In the genomic region with DNA sequence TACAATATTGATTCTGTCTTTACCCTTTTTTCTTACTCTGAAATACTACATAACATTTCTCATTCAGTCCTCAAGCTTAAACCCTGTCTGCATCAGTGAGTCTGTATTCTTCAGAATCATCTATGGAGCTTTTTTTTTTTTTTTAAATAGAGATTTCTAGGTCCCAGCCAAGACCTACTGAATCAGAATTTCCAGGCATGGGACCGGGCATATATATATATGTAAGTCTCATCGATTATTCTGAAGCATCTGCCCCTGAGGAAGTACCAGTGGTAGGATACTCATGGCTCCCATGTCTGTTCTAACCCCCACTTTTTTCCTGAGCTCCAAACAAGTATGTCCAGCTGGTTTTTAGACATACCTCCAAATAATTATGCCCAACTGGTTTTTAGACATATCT, we compare ENCODE assay signal across 16 cellular contexts. TPM values are rescaled to one million over a fixed set of nuclear protein-coding genes. Genes with fewer than 3 reads are reported as not detected.
DNase-seq lines count a peak whose midpoint lies in the region; ATAC-seq, FAIRE-seq and TF ChIP-seq lines count a peak whose summit lies in the region.
"Had no signal": no experiment of that assay in that cellular context is flagged by ENCODE, and none has a peak within 500 bp of the region (broad histone marks: within the 10 kb centered on the region; RNA-seq: fewer than 3 reads in every experiment).

No MANE protein-coding gene starts in this region.

- no peak overlapping the region for H3K4me2 ChIP-seq in trophoblast cell (ENCODE audit: low read length)
- H3K4me2 ChIP-seq: GM23338 had no signal

- TF ChIP-seq CTCF in Panc1 (IDR thresholded peaks at IDR 0.05) (no peak), endodermal cell (conservative IDR thresholded peaks at IDR 0.05) (no peak)

- H3K9me3 Mint-ChIP-seq in CD4-positive, CD25-positive, alpha-beta regulatory T cell, result no peaks in the 10 kb centered on the region
- H3K9me3 Mint-ChIP-seq in endodermal cell, result no peaks in the 10 kb centered on the region
- H3K9me3 Mint-ChIP-seq in activated CD4-positive, alpha-beta memory T cell treated with anti-CD3 and anti-CD28 coated beads for 36 hours, result no peaks in the 10 kb centered on the region
- H3K9me3 Mint-ChIP-seq: GM23338 had no signal

- no peak overlapping the region for H2AK5ac ChIP-seq in trophoblast cell (ENCODE audit: low read length)

- WGBS in endodermal cell (ENCODE audit: insufficient coverage in 1 of 2, insufficient read length in 1 of 2), 2 experiments, result 96 to 100% methylated on average over 2 of the region's 2 CpGs
- no CpG with 5 or more reads among the region's 2 CpGs for WGBS in trophoblast cell (ENCODE audit: extremely low coverage, insufficient coverage, insufficient read length)

- POLR2A ChIA-PET in Panc1 (lab: Charles Lee), result interaction anchor here (0.6 to 0.9 kb wide), 4 partner anchors 32 to 110 kb away, joined by 3 to 6 read pairs (median 4); no protein-coding TSS in a partner anchor
- POLR2A ChIA-PET in activated CD4-positive, alpha-beta memory T cell treated with anti-CD3 and anti-CD28 coated beads for 36 hours (lab: Charles Lee), result no interaction called here

- no peak overlapping the region for H3K14ac ChIP-seq in trophoblast cell (ENCODE audit: low read length)

- H3K79me2 ChIP-seq in trophoblast cell (ENCODE audit: control insufficient read depth, insufficient read depth, low read length, poor library complexity), result no peaks in the 10 kb centered on the region

- no peak for DNase-seq in CD4-positive, CD25-positive, alpha-beta regulatory T cell
- DNase-seq in Panc1 (ENCODE audit: low read depth, low spot score) (no peak), endodermal cell (no peak), trophoblast cell (no peak), islet precursor cell (no peak), RCC 7860 (ENCODE audit: low spot score) (no peak)
- DNase-seq in activated CD4-positive, alpha-beta memory T cell treated with anti-CD3 and anti-CD28 coated beads for 36 hours, result no peak
- DNase-seq: activated CD4-positive, alpha-beta T cell treated with anti-CD3 and anti-CD28 coated beads for 4 hours; activated effector memory CD4-positive, alpha-beta T cell treated with Interleukin-2 at 50 U/mL for 16 hours; AML-193; DMS79 treated with DMSO at 0.1 percent for 48 hours; NCI-H2081 treated with DMSO at 0.1 percent for 48 hours; stimulated activated CD4-positive, alpha-beta T cell treated with anti-CD3 and anti-CD28 coated beads, Interleukin-15, amount 100 ng/mL, for 24 hours had no signal

- peak overlapping the region in 2 of 3 donors; percentile 48 to 68 for H3K27ac Mint-ChIP-seq in CD4-positive, CD25-positive, alpha-beta regulatory T cell
- H3K27ac Mint-ChIP-seq in endodermal cell, result peak overlapping the region; percentile 2
- H3K27ac Mint-ChIP-seq in activated CD4-positive, alpha-beta memory T cell treated with anti-CD3 and anti-CD28 coated beads for 36 hours, result no peak overlapping the region
- H3K27ac Mint-ChIP-seq: GM23338 had no signal

- H3K27ac ChIP-seq in CD4-positive, CD25-positive, alpha-beta regulatory T cell (ENCODE audit: insufficient read depth, low read length, poor library complexity, severe bottlenecking), result no peak overlapping the region
- H3K27ac ChIP-seq in Panc1 (ENCODE audit: low read length) (peak overlapping the region; percentile 99), endodermal cell (ENCODE audit: low read depth, low read length) (no peak overlapping the region), trophoblast cell (ENCODE audit: low read depth, low read length) (peak overlapping the region; percentile 91)

- H2BK120ac ChIP-seq in trophoblast cell (ENCODE audit: insufficient read depth, low read length, poor library complexity), result no peak overlapping the region

- no peak overlapping the region for H3K9ac ChIP-seq in endodermal cell (ENCODE audit: extremely low read depth, low read length, poor library complexity, severe bottlenecking)
- H3K9ac ChIP-seq in trophoblast cell (ENCODE audit: low read length), result no peak overlapping the region

- H2BK12ac ChIP-seq in trophoblast cell (ENCODE audit: low read length), result no peak overlapping the region

- H3K4me1 ChIP-seq in CD4-positive, CD25-positive, alpha-beta regulatory T cell (ENCODE audit: control insufficient read depth, insufficient read depth, low read length, poor library complexity, severe bottlenecking), result peaks cover 19% of the 10 kb centered on the region
- H3K4me1 ChIP-seq in Panc1 (ENCODE audit: control insufficient read depth, insufficient read depth, low read length) (peaks cover 78% of the 10 kb centered on the region), endodermal cell (ENCODE audit: control insufficient read depth, insufficient read depth, low read length) (peaks cover 16% of the 10 kb centered on the region), trophoblast cell (ENCODE audit: control insufficient read depth in 1 of 2, insufficient read depth in 2 of 2, low read length in 2 of 2) (peaks cover 12 to 18% of the 10 kb centered on the region in 2 experiments)

- H4K91ac ChIP-seq in trophoblast cell (ENCODE audit: low read depth, low read length), result no peak overlapping the region

- peaks cover 65% of the 10 kb centered on the region for H3K36me3 ChIP-seq in CD4-positive, CD25-positive, alpha-beta regulatory T cell (ENCODE audit: control insufficient read depth, insufficient read depth, low read length)
- H3K36me3 ChIP-seq in Panc1 (ENCODE audit: control insufficient read depth, insufficient read depth, low read length) (peaks cover 34% of the 10 kb centered on the region), endodermal cell (ENCODE audit: control insufficient read depth, insufficient read depth, low read length) (peaks cover 80% of the 10 kb centered on the region), trophoblast cell (ENCODE audit: control insufficient read depth in 1 of 2, insufficient read depth in 2 of 2, low read length in 2 of 2) (peaks cover 2 to 8% of the 10 kb centered on the region in 2 experiments)

- peaks cover 49% of the 10 kb centered on the region for H3K36me3 Mint-ChIP-seq in CD4-positive, CD25-positive, alpha-beta regulatory T cell
- H3K36me3 Mint-ChIP-seq in endodermal cell (ENCODE audit: low read depth), result peaks cover 70% of the 10 kb centered on the region
- peaks cover 51% of the 10 kb centered on the region for H3K36me3 Mint-ChIP-seq in activated CD4-positive, alpha-beta memory T cell treated with anti-CD3 and anti-CD28 coated beads for 36 hours

- H3K23ac ChIP-seq in trophoblast cell (ENCODE audit: low read length), result no peak overlapping the region

- ATAC-seq in CD4-positive, CD25-positive, alpha-beta regulatory T cell (ENCODE audit: low read depth in 2 of 2), result no peak
- 0 out of 2 replicates have a peak, but pooled peaks have one; percentile 18 for ATAC-seq in Panc1
- ATAC-seq in GM21526 (IDR thresholded peaks at IDR 0.05; ENCODE audit: low FRiP score, unreplicated experiment), result no peak
- ATAC-seq: GM23338, left lobe of liver had no signal

- H3K79me1 ChIP-seq in trophoblast cell (ENCODE audit: low read length), result peaks cover 12% of the 10 kb centered on the region

- no peak overlapping the region for H3K4me3 ChIP-seq in CD4-positive, CD25-positive, alpha-beta regulatory T cell (ENCODE audit: low read depth, low read length)
- no peak overlapping the region; a peak in 1 of 4 replicates for H3K4me3 ChIP-seq in Panc1 (ENCODE audit: low read depth in 2 of 2, low read length in 2 of 2)
- H3K4me3 ChIP-seq in endodermal cell (ENCODE audit: low read length), result no peak overlapping the region
- no peak overlapping the region for H3K4me3 ChIP-seq in trophoblast cell (ENCODE audit: low read depth, low read length)
- H3K4me3 ChIP-seq: GM23338 had no signal

- H2AFZ ChIP-seq in trophoblast cell (ENCODE audit: insufficient read depth, low read length, poor library complexity), result no peak overlapping the region
- H2AFZ ChIP-seq: GM23338 had no signal

- H2BK5ac ChIP-seq in trophoblast cell (ENCODE audit: low read depth, low read length, poor library complexity), result no peak overlapping the region

- no peaks in the 10 kb centered on the region for H3K27me3 Mint-ChIP-seq in CD4-positive, CD25-positive, alpha-beta regulatory T cell
- H3K27me3 Mint-ChIP-seq in endodermal cell (ENCODE audit: insufficient read depth), result no peaks in the 10 kb centered on the region
- no peaks in the 10 kb centered on the region for H3K27me3 Mint-ChIP-seq in activated CD4-positive, alpha-beta memory T cell treated with anti-CD3 and anti-CD28 coated beads for 36 hours

- H3K27me3 ChIP-seq in CD4-positive, CD25-positive, alpha-beta regulatory T cell (ENCODE audit: control insufficient read depth, insufficient read depth, low read length), result no peaks in the 10 kb centered on the region
- H3K27me3 ChIP-seq in Panc1 (ENCODE audit: control insufficient read depth, insufficient read depth, low read length) (no peaks in the 10 kb centered on the region), endodermal cell (ENCODE audit: control insufficient read depth, insufficient read depth, low read length, poor library complexity, severe bottlenecking) (no peaks in the 10 kb centered on the region), trophoblast cell (ENCODE audit: insufficient read depth, low read length) (no peaks in the 10 kb centered on the region)

- peaks cover 13 to 55% (median 46%) of the 10 kb centered on the region in 4 donors for H3K4me1 Mint-ChIP-seq in CD4-positive, CD25-positive, alpha-beta regulatory T cell
- peaks cover 63% of the 10 kb centered on the region for H3K4me1 Mint-ChIP-seq in endodermal cell
- peaks cover 62% of the 10 kb centered on the region for H3K4me1 Mint-ChIP-seq in activated CD4-positive, alpha-beta memory T cell treated with anti-CD3 and anti-CD28 coated beads for 36 hours (ENCODE audit: low read depth)
- H3K4me1 Mint-ChIP-seq: GM23338 had no signal

- no peaks in the 10 kb centered on the region for H3K9me3 ChIP-seq in CD4-positive, CD25-positive, alpha-beta regulatory T cell (ENCODE audit: control insufficient read depth in 2 of 2, low read length in 2 of 2)
- H3K9me3 ChIP-seq in Panc1 (ENCODE audit: control insufficient read depth, insufficient read depth, low read depth, low read length) (no peaks in the 10 kb centered on the region), endodermal cell (ENCODE audit: control insufficient read depth, low read length) (no peaks in the 10 kb centered on the region), trophoblast cell (ENCODE audit: insufficient read depth, low read depth, low read length) (no peaks in the 10 kb centered on the region)

- TSS peak; percentile 82 for BruUV-seq in Panc1 (replicated peaks; lab: Mats Ljungman, UMichigan)

- H3K4me3 Mint-ChIP-seq in CD4-positive, CD25-positive, alpha-beta regulatory T cell, result peak overlapping the region in 1 of 4 donors; percentile 33
- no peak overlapping the region for H3K4me3 Mint-ChIP-seq in endodermal cell
- no peak overlapping the region for H3K4me3 Mint-ChIP-seq in activated CD4-positive, alpha-beta memory T cell treated with anti-CD3 and anti-CD28 coated beads for 36 hours
- H3K4me3 Mint-ChIP-seq: GM23338 had no signal

- H3K18ac ChIP-seq in trophoblast cell (ENCODE audit: low read length), result no peak overlapping the region

- H4K8ac ChIP-seq in trophoblast cell (ENCODE audit: low read depth, low read length), result no peak overlapping the region

- no peak overlapping the region for H3K4ac ChIP-seq in trophoblast cell (ENCODE audit: low read depth, low read length)

- intact Hi-C loops in Panc1 (cut with micrococcal nuclease; ENCODE audit: unreplicated experiment), result loop anchor here (5.0 to 10.0 kb wide), 2 partner anchors 73 to 166 kb away; a partner anchor contains a TSS
- intact Hi-C loops in activated CD4-positive, alpha-beta memory T cell treated with anti-CD3 and anti-CD28 coated beads for 36 hours (cut with micrococcal nuclease), result no loop called here

- no peak for FAIRE-seq in RCC 7860 (lab: Jason Lieb, UNC)

- in situ Hi-C loops in Panc1 (cut with HindIII; ENCODE audit: low pct_unique_long_range_greater_than_20kb, low sequenced_read_pairs), result no loop called here

- no peak overlapping the region for H4K12ac ChIP-seq in trophoblast cell (ENCODE audit: low read depth, low read length)

- CTCF ChIA-PET in Panc1 (lab: Charles Lee), result no interaction called here
- CTCF ChIA-PET in activated CD4-positive, alpha-beta memory T cell treated with anti-CD3 and anti-CD28 coated beads for 36 hours (lab: Charles Lee), result no interaction called here

RNA-seq across cellular contexts. Expression of a gene that starts 6.1 kb away (rescaled TPM):
- 117 TPM for total RNA-seq in CD4-positive, CD25-positive, alpha-beta regulatory T cell
- 10 to 100 TPM; 63.2 to 83.9 (median 72.0) TPM for polyA plus RNA-seq in CD4-positive, CD25-positive, alpha-beta regulatory T cell
- total RNA-seq in Panc1 (2021; ENCODE audit: unreplicated experiment) (115 TPM), endodermal cell (100 to 1,000 TPM in 1 of 2 donors, 10 to 100 TPM in 1; 92.3 to 154 TPM)
- 51.5 TPM for polyA plus RNA-seq in Panc1 (2012; ENCODE audit: insufficient read length)
- 65.1 TPM for polyA plus RNA-seq in endodermal cell (2013, experiment 1 of 2)
- 59.8 TPM for polyA plus RNA-seq in endodermal cell (2013, experiment 2 of 2)
- polyA plus RNA-seq in trophoblast cell (2013), result 40.9 and 41.6 TPM in 2 replicates
- 10 to 100 TPM; 75.2 to 75.3 TPM for total RNA-seq in activated CD4-positive, alpha-beta memory T cell treated with anti-CD3 and anti-CD28 coated beads for 36 hours

RNA-seq across cellular contexts. Expression of a gene that starts 33.8 kb away (rescaled TPM):
- 3.9 TPM for total RNA-seq in CD4-positive, CD25-positive, alpha-beta regulatory T cell
- 1 to 10 TPM; 1.9 to 3.1 (median 2.7) TPM for polyA plus RNA-seq in CD4-positive, CD25-positive, alpha-beta regulatory T cell
- total RNA-seq in Panc1 (2021; ENCODE audit: unreplicated experiment) (4.1 TPM), endodermal cell (1 to 10 TPM; 1.8 to 3.2 TPM)
- 6.6 TPM for polyA plus RNA-seq in Panc1 (2012; ENCODE audit: insufficient read length)
- polyA plus RNA-seq in endodermal cell (2013, experiment 1 of 2), result 8.8 TPM
- polyA plus RNA-seq in endodermal cell (2013, experiment 2 of 2), result 7.7 TPM
- 0.39 and 0.44 TPM in 2 replicates for polyA plus RNA-seq in trophoblast cell (2013)
- total RNA-seq in activated CD4-positive, alpha-beta memory T cell treated with anti-CD3 and anti-CD28 coated beads for 36 hours, result 1 to 10 TPM; 3.4 to 4.4 TPM

Comparison
In these comparisons a context has a peak if more than half of its experiments do, and no peak if none do; other contexts are left out.
1. H3K27ac ChIP-seq: peak in Panc1 (single experiment) and trophoblast cell (single experiment); none in CD4-positive, CD25-positive, alpha-beta regulatory T cell (single experiment) and endodermal cell (single experiment).